In the genomic region with DNA sequence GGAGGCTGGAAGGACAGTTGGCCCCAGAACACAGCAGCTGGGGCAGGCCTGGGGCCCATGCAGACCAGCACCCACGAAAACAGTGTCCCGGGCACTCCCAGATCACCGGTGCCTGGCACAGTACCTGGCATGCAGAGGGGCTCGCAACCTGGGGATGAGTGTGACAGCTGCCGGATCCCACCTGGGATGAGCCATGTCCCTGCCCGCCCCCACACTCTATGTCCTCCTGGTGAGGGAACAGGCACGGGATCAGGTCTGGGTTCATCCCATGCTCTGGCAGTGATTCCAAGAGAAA, we compare ENCODE assay signal across 29 cellular contexts. TPM values are rescaled to one million over a fixed set of nuclear protein-coding genes. Genes with fewer than 3 reads are reported as not detected.
"Had no signal": no experiment of that assay in that cellular context is flagged by ENCODE, and none has a peak within 500 bp of the region (broad histone marks: within the 10 kb centered on the region; RNA-seq: fewer than 3 reads in every experiment).

No MANE protein-coding gene starts in this region.

- DNase-seq: hippocampal formation; kidney glomerular epithelial cell; left colon; left lung; lower lobe of right lung; mesendoderm; midbrain; mucosa of descending colon; naive thymus-derived CD4-positive, alpha-beta T cell; nucleus accumbens; right lobe of liver; stimulated activated CD4-positive, alpha-beta T cell treated with anti-CD3 and anti-CD28 coated beads, Interleukin-1b, Interleukin-23, amount 100 ng/mL, for 48 hours; stimulated activated CD4-positive, alpha-beta T cell treated with anti-CD3 and anti-CD28 coated beads, Interleukin-2, amount 100 ng/mL, for 48 hours; stimulated activated CD4-positive, alpha-beta T cell treated with anti-CD3 and anti-CD28 coated beads, Interleukin-4, amount 100 ng/mL, for 4 hours; stimulated activated CD8-positive, alpha-beta memory T cell treated with anti-CD3 and anti-CD28 coated beads, Interleukin-4, amount 100 ng/mL, for 48 hours; stimulated activated naive CD4-positive, alpha-beta T cell treated with Interleukin-2 at 50 U/mL for 16 hours; stimulated activated naive CD8-positive, alpha-beta T cell treated with anti-CD3 and anti-CD28 coated beads, Interleukin-15, amount 100 ng/mL, for 72 hours; substantia nigra; uterus had no signal

- H3K9ac ChIP-seq: parathyroid adenoma had no signal

- H3K27me3 ChIP-seq: right atrium auricular region, right lobe of liver, tibial nerve, uterus had no signal

- H3K4me1 Mint-ChIP-seq: stimulated activated memory B cell treated with anti-CD40 and anti-IgM and Interleukin-4, amounts not matched to agents 10 μg/mL and 1 μg/mL and 100 μg/mL, for 72 hours; stimulated activated naive CD8-positive, alpha-beta T cell treated with anti-CD3 and anti-CD28 coated beads, Interleukin-15, amount 100 ng/mL, for 72 hours had no signal

- H3K27ac ChIP-seq: left lung, lower lobe of right lung, parathyroid adenoma, right atrium auricular region, right lobe of liver, tibial nerve, uterus had no signal

- H2AFZ ChIP-seq: parathyroid adenoma had no signal

- H3K4me3 Mint-ChIP-seq: naive thymus-derived CD4-positive, alpha-beta T cell; natural killer cell treated with Interleukin-12 subunit alpha and Interleukin-12 subunit beta and Interleukin-15 and Interleukin-18, amount 100 ng/mL, for 72 hours; stimulated activated memory B cell treated with anti-CD40 and anti-IgM and Interleukin-4, amounts not matched to agents 10 μg/mL and 1 μg/mL and 100 μg/mL, for 72 hours; stimulated activated naive CD8-positive, alpha-beta T cell treated with anti-CD3 and anti-CD28 coated beads, Interleukin-15, amount 100 ng/mL, for 72 hours; type B pancreatic cell had no signal

- H3K36me3 Mint-ChIP-seq: natural killer cell treated with Interleukin-12 subunit alpha and Interleukin-12 subunit beta and Interleukin-15 and Interleukin-18, amount 100 ng/mL, for 72 hours; stimulated activated memory B cell treated with anti-CD40 and anti-IgM and Interleukin-4, amounts not matched to agents 10 μg/mL and 1 μg/mL and 100 μg/mL, for 72 hours; type B pancreatic cell had no signal

- H3K79me2 ChIP-seq: parathyroid adenoma had no signal

- H3K27ac Mint-ChIP-seq: naive thymus-derived CD4-positive, alpha-beta T cell; natural killer cell treated with Interleukin-12 subunit alpha and Interleukin-12 subunit beta and Interleukin-15 and Interleukin-18, amount 100 ng/mL, for 72 hours; progenitor cell of endocrine pancreas; stimulated activated memory B cell treated with anti-CD40 and anti-IgM and Interleukin-4, amounts not matched to agents 10 μg/mL and 1 μg/mL and 100 μg/mL, for 72 hours; stimulated activated naive CD8-positive, alpha-beta T cell treated with anti-CD3 and anti-CD28 coated beads, Interleukin-15, amount 100 ng/mL, for 72 hours had no signal

- H3K9me3 ChIP-seq: lower lobe of right lung, mucosa of descending colon, right atrium auricular region, right lobe of liver, uterus had no signal

- H3K4me2 ChIP-seq: smooth muscle cell had no signal

- H3K9me3 Mint-ChIP-seq: natural killer cell treated with Interleukin-12 subunit alpha and Interleukin-12 subunit beta and Interleukin-15 and Interleukin-18, amount 100 ng/mL, for 72 hours; type B pancreatic cell had no signal

- H3K4me1 ChIP-seq: left lung, lower lobe of right lung, parathyroid adenoma, right lobe of liver, uterus had no signal

RNA-seq across cellular contexts. Expression of gene PPP2R2C, which starts 22.8 kb away (rescaled TPM):
- total RNA-seq: lower lobe of right lung; naive thymus-derived CD4-positive, alpha-beta T cell; natural killer cell treated with Interleukin-12 subunit alpha and Interleukin-12 subunit beta and Interleukin-15 and Interleukin-18, amount 100 ng/mL, for 72 hours; pulmonary artery endothelial cell; skeletal muscle tissue had no signal
